8 cellular contexts compared by ENCODE assay signal in genomic region chr3:127694467-127695215, GRCh38. TPM values are rescaled to one million over a fixed set of nuclear protein-coding genes. Genes with fewer than 3 reads are reported as not detected.
DNase-seq lines count a peak whose midpoint lies in the region; ATAC-seq and TF ChIP-seq lines count a peak whose summit lies in the region.

No MANE protein-coding gene starts in this region.

- peak; percentile 76 for DNase-seq in MCF 10A (ENCODE audit: unreplicated experiment)
- no peak for DNase-seq in breast epithelium (ENCODE audit: low spot score in 2 of 2)
- peak; percentile 41 to 74 for DNase-seq in NCI-H446 (lab: John Stamatoyannopoulos, UW)
- DNase-seq in activated T-cell treated with anti-CD3 and anti-CD28 coated beads, Interleukin-2, amount 50 U/mL, for 1 hour = peak; percentile 54
- DNase-seq in cardiac muscle cell (ENCODE audit: low read depth in 1 of 2, low spot score in 1 of 2) = no peak
- DNase-seq in stimulated activated CD4-positive, alpha-beta T cell treated with anti-CD3 and anti-CD28 coated beads, Interleukin-4, amount 100 ng/mL, for 24 hours = peak; percentile 19
- no peak for DNase-seq in GOT3 (lab: John Stamatoyannopoulos, UW)

- H3K4me3 ChIP-seq in breast epithelium = no peak overlapping the region
- no peak overlapping the region for H3K4me3 ChIP-seq in cardiac muscle cell

- peaks cover 6 to 9% of the 10 kb centered on the region in 2 donors for H3K4me1 ChIP-seq in breast epithelium
- H3K4me1 ChIP-seq in cardiac muscle cell (ENCODE audit: low read depth) = peaks cover 4% of the 10 kb centered on the region

- POLR2A ChIA-PET in MCF 10A (lab: Yijun Ruan, JAX) = interaction anchor here (0.7 to 2.0 kb wide), 2 partner anchors 11 to 14 kb away, joined by 3 to 12 read pairs; no protein-coding TSS in a partner anchor

- CTCF ChIA-PET in MCF 10A (lab: Yijun Ruan, JAX) = interaction anchor here (0.5 to 4.1 kb wide), 25 partner anchors 14 to 886 kb away, joined by 3 to 22 read pairs (median 3); no protein-coding TSS in a partner anchor

- H3K27me3 Mint-ChIP-seq in MCF 10A (ENCODE audit: insufficient read depth, unreplicated experiment) = no peaks in the 10 kb centered on the region

- H3K9me3 Mint-ChIP-seq in MCF 10A (ENCODE audit: unreplicated experiment) = no peaks in the 10 kb centered on the region

- TF ChIP-seq CTCF in MCF 10A (IDR thresholded peaks at IDR 0.05; ENCODE audit: unreplicated experiment) (peak; percentile 50), breast epithelium (IDR thresholded peaks at IDR 0.05) (peak in 1 of 3 donors; percentile 37), cardiac muscle cell (IDR thresholded peaks at IDR 0.05; ENCODE audit: low read depth, low read length) (peak; percentile 14)

- no TSS peak for BruUV-seq in MCF 10A (replicated peaks; lab: Mats Ljungman, UMichigan)

- H3K36me3 Mint-ChIP-seq in MCF 10A (ENCODE audit: insufficient read depth, unreplicated experiment) = peaks cover 17% of the 10 kb centered on the region

- no peak overlapping the region for H3K27ac Mint-ChIP-seq in MCF 10A (ENCODE audit: low read depth, unreplicated experiment)

- H3K27me3 ChIP-seq in breast epithelium (no peaks in the 10 kb centered on the region), cardiac muscle cell (no peaks in the 10 kb centered on the region)

- peaks cover 16% of the 10 kb centered on the region for H3K4me1 Mint-ChIP-seq in MCF 10A (ENCODE audit: insufficient read depth, unreplicated experiment)

- no peak overlapping the region for H3K4me3 Mint-ChIP-seq in MCF 10A (ENCODE audit: unreplicated experiment)

- H3K36me3 ChIP-seq in breast epithelium (no peaks in the 10 kb centered on the region), cardiac muscle cell (no peaks in the 10 kb centered on the region)

- H3K27ac ChIP-seq in breast epithelium (no peak overlapping the region), cardiac muscle cell (no peak overlapping the region)

- no peak for ATAC-seq in HG02588 (IDR thresholded peaks at IDR 0.05; ENCODE audit: unreplicated experiment)

- TF ChIP-seq POLR2A in breast epithelium (IDR thresholded peaks at IDR 0.05) = no peak

- H3K9me3 ChIP-seq in breast epithelium (no peaks in the 10 kb centered on the region), cardiac muscle cell (ENCODE audit: low read depth) (no peaks in the 10 kb centered on the region)

- intact Hi-C loops in MCF 10A (cut with micrococcal nuclease) = loop anchor here (5.0 kb wide), 3 partner anchors 53 to 117 kb away; partner anchors contain the start of gene TPRA1
- intact Hi-C loops in breast epithelium (cut with DNase I; ENCODE audit: low total_unique reads) = loop anchor here (5.0 kb wide), 1 partner anchor 128 kb away; the partner anchor contains the start of gene MGLL

RNA-seq across cellular contexts. Expression of gene ABTB1, which starts 21.9 kb away (rescaled TPM):
- 9.7 and 10.0 TPM in 2 replicates for total RNA-seq in MCF 10A (2022)
- 10 to 100 TPM; 32.0 to 43.6 (median 40.2) TPM for total RNA-seq in breast epithelium
- 3.9 and 8.0 TPM in 2 replicates for total RNA-seq in cardiac muscle cell
- polyA plus RNA-seq in cardiac muscle cell = 17.1 and 30.4 TPM in 2 replicates

Comparison
In these comparisons a context has a peak if more than half of its experiments do, and no peak if none do; other contexts are left out.
1. DNase-seq: peak in MCF 10A (single experiment), NCI-H446 (2 of 2), activated T-cell treated with anti-CD3 and anti-CD28 coated beads, Interleukin-2, amount 50 U/mL, for 1 hour (single experiment) and stimulated activated CD4-positive, alpha-beta T cell treated with anti-CD3 and anti-CD28 coated beads, Interleukin-4, amount 100 ng/mL, for 24 hours (single experiment); none in breast epithelium (0 of 2), cardiac muscle cell (0 of 2) and GOT3 (single experiment).